ENCODE assay signal across 8 cellular contexts in the genomic region with DNA sequence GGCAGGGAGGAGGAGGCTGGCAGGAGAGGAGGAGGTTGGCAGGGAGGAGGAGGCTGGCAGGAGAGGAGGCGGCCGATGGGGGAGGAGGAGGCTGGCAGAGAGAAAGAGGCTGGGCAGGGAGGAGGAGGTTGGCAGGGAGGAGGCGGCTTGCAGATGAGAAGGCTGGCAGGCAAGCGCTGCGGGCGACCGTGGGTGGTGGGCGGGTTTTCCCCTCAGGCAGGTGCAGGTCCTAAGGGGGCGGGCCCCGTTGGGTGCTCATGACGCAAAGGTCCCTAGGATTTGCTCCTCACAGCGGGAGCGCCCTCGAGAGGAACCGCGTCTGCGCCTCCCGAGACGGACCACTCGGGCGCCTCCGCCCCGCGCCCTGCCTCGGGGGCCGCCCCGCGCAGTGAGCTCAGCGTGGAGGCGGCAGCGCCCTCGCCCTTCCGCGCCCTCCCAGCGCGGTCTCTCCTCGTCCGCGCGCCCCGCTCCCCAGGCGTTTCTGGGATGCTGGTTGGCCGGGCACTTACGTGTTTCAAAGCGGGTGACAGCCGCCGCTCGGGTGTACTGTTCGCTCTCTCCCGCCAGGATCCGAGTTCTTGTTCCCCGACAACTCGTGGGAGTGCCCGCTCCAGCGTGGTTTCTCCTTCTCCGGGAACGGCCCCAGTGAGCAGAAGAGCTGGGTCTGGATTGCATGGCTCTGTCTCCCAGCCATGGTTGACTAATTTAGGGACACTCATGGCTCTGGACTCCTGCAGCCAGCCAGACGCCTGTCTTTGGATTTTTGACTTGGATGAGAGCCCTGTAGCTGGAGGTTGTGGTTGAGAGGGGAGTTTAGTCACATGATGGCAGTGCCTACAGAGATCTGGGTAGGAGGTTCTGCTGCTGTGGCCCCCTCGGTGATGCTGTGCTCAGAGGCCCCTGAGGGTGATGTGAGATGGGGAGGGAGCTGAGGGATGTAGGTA.
DNase-seq lines count a peak whose midpoint lies in the region; ATAC-seq and TF ChIP-seq lines count a peak whose summit lies in the region.

No MANE protein-coding gene starts in this region.

- H3K9ac ChIP-seq in PC-3 (ENCODE audit: low read length) = peak overlapping the region; percentile 35; the same call in 1 of the 2 replicates

- H3K9me3 Mint-ChIP-seq in CD8-positive, alpha-beta memory T cell = no peaks in the 10 kb centered on the region
- H3K9me3 Mint-ChIP-seq in stimulated activated naive CD8-positive, alpha-beta T cell treated with anti-CD3 and anti-CD28 coated beads, Interleukin-15, amount 100 ng/mL, for 72 hours = no peaks in the 10 kb centered on the region

- H3K27ac Mint-ChIP-seq in CD8-positive, alpha-beta memory T cell = peak overlapping the region in 3 of 8 donors; percentile 2 to 76 (median 71)
- H3K27ac Mint-ChIP-seq in stimulated activated naive CD8-positive, alpha-beta T cell treated with anti-CD3 and anti-CD28 coated beads, Interleukin-15, amount 100 ng/mL, for 72 hours = peak overlapping the region; percentile 41 to 85

- H3K27me3 ChIP-seq in CD8-positive, alpha-beta memory T cell (ENCODE audit: insufficient read depth, low read length, poor library complexity, severe bottlenecking) = no peaks in the 10 kb centered on the region
- H3K27me3 ChIP-seq in PC-3 (ENCODE audit: low read length) (no peaks in the 10 kb centered on the region; the same call in 1 of the 2 replicates), neuron (ENCODE audit: insufficient read depth, low read length) (peaks cover 34% of the 10 kb centered on the region)

- no peaks in the 10 kb centered on the region for H3K79me2 ChIP-seq in PC-3 (ENCODE audit: low read length)

- H3K36me3 ChIP-seq in CD8-positive, alpha-beta memory T cell (ENCODE audit: insufficient read depth, low read length) = no peaks in the 10 kb centered on the region
- H3K36me3 ChIP-seq in PC-3 (ENCODE audit: low read depth, low read length) = no peaks in the 10 kb centered on the region
- no peaks in the 10 kb centered on the region for H3K36me3 ChIP-seq in neuron (ENCODE audit: insufficient read depth, low read length)

- H3K4me3 ChIP-seq in CD8-positive, alpha-beta memory T cell (ENCODE audit: low read length) = peak overlapping the region; percentile 23
- H3K4me3 ChIP-seq in PC-3 (ENCODE audit: low read length) (peak overlapping the region; percentile 73), neuron (ENCODE audit: low read length) (no peak overlapping the region)

- intact Hi-C loops in PC-3 (cut with micrococcal nuclease) = no loop called here

- no TSS peak for BruUV-seq in PC-3 (replicated peaks; lab: Mats Ljungman, UMichigan)

- H3K27ac ChIP-seq in CD8-positive, alpha-beta memory T cell (ENCODE audit: low read depth, low read length) = no peak overlapping the region
- no peak overlapping the region for H3K27ac ChIP-seq in PC-3 (ENCODE audit: low read length)

- peak overlapping the region; percentile 94 for H3K4me2 ChIP-seq in PC-3 (ENCODE audit: low read length)

- no peaks in the 10 kb centered on the region for H3K9me3 ChIP-seq in CD8-positive, alpha-beta memory T cell (ENCODE audit: low read length)
- H3K9me3 ChIP-seq in PC-3 (ENCODE audit: low read length) (no peaks in the 10 kb centered on the region), neuron (ENCODE audit: low read length) (peaks cover 2% of the 10 kb centered on the region)

- POLR2A ChIA-PET in CD8-positive, alpha-beta memory T cell (lab: Charles Lee) = no interaction called here
- POLR2A ChIA-PET in PC-3 (lab: Charles Lee; ENCODE audit: unreplicated experiment) = interaction anchor here (0.6 kb wide), 1 partner anchor 7 kb away, joined by 5 read pairs; no protein-coding TSS in a partner anchor

- peaks cover 8 to 36% of the 10 kb centered on the region in 2 donors for H3K27me3 Mint-ChIP-seq in CD8-positive, alpha-beta memory T cell
- H3K27me3 Mint-ChIP-seq in stimulated activated naive CD8-positive, alpha-beta T cell treated with anti-CD3 and anti-CD28 coated beads, Interleukin-15, amount 100 ng/mL, for 72 hours = peaks cover 29% of the 10 kb centered on the region

- no peak for TF ChIP-seq CTCF in PC-3 (conservative IDR thresholded peaks at IDR 0.05; ENCODE audit: low read depth, low read length)

- H3K4me1 ChIP-seq in CD8-positive, alpha-beta memory T cell (ENCODE audit: insufficient read depth, low read length) = peaks cover 5% of the 10 kb centered on the region
- peaks cover 6% of the 10 kb centered on the region; the same call in 1 of the 2 replicates for H3K4me1 ChIP-seq in PC-3 (ENCODE audit: insufficient read depth, low read length)
- no peaks in the 10 kb centered on the region for H3K4me1 ChIP-seq in neuron (ENCODE audit: insufficient read depth, low read length)

- CTCF ChIA-PET in CD8-positive, alpha-beta memory T cell (lab: Charles Lee) = interaction anchor here (1.0 kb wide), 1 partner anchor 22 kb away, joined by 4 read pairs; no protein-coding TSS in a partner anchor
- CTCF ChIA-PET in PC-3 (lab: Charles Lee) = no interaction called here

- peak overlapping the region; percentile 88 for H2AFZ ChIP-seq in PC-3 (ENCODE audit: low read length)
- H2AFZ ChIP-seq in neuron (ENCODE audit: low read depth, low read length) = peak overlapping the region; percentile 34

- H3K9me2 ChIP-seq in PC-3 (replicated peaks; ENCODE audit: low read length) = no peaks in the 10 kb centered on the region

- H3K36me3 Mint-ChIP-seq in CD8-positive, alpha-beta memory T cell = peaks cover 0 to 2% (median 0%) of the 10 kb centered on the region in 3 donors

- no peaks in the 10 kb centered on the region for H4K20me1 ChIP-seq in PC-3 (ENCODE audit: low read length)

- peak; percentile 39 to 69 (median 57) for DNase-seq in CD8-positive, alpha-beta memory T cell
- DNase-seq in PC-3 = peak; percentile 64
- peak; percentile 75 for DNase-seq in activated T-helper 9 cell treated with anti-CD3 and anti-CD28 coated beads, Interleukin-2, amount 50 U/mL, for 16 hours (ENCODE audit: low read depth)
- DNase-seq in fibroblast of peridontal ligament (ENCODE audit: extremely low read depth) = peak; percentile 47
- peak; percentile 74 to 85 for DNase-seq in stimulated activated naive CD8-positive, alpha-beta T cell treated with anti-CD3 and anti-CD28 coated beads, Interleukin-15, amount 100 ng/mL, for 72 hours
- DNase-seq in UCSD-AML1 (lab: John Stamatoyannopoulos, UW; ENCODE audit: unreplicated experiment) = no peak

- ATAC-seq in HG03439 (IDR thresholded peaks at IDR 0.05; ENCODE audit: unreplicated experiment) (peak; percentile 59), PC-3 (peak; percentile 65)
- ATAC-seq in stimulated activated naive CD8-positive, alpha-beta T cell treated with anti-CD3 and anti-CD28 coated beads, Interleukin-15, amount 100 ng/mL, for 72 hours = peak; percentile 92

- H3K4me1 Mint-ChIP-seq in CD8-positive, alpha-beta memory T cell = peaks cover 11 to 14% (median 12%) of the 10 kb centered on the region in 3 donors
- peaks cover 23% of the 10 kb centered on the region for H3K4me1 Mint-ChIP-seq in stimulated activated naive CD8-positive, alpha-beta T cell treated with anti-CD3 and anti-CD28 coated beads, Interleukin-15, amount 100 ng/mL, for 72 hours

- peak overlapping the region; percentile 74 to 83 (median 81) for H3K4me3 Mint-ChIP-seq in CD8-positive, alpha-beta memory T cell
- H3K4me3 Mint-ChIP-seq in stimulated activated naive CD8-positive, alpha-beta T cell treated with anti-CD3 and anti-CD28 coated beads, Interleukin-15, amount 100 ng/mL, for 72 hours = peak overlapping the region; percentile 78 to 90

- H3F3A ChIP-seq in PC-3 (ENCODE audit: low read length, unreplicated experiment) = no peaks in the 10 kb centered on the region
